In the genomic region with DNA sequence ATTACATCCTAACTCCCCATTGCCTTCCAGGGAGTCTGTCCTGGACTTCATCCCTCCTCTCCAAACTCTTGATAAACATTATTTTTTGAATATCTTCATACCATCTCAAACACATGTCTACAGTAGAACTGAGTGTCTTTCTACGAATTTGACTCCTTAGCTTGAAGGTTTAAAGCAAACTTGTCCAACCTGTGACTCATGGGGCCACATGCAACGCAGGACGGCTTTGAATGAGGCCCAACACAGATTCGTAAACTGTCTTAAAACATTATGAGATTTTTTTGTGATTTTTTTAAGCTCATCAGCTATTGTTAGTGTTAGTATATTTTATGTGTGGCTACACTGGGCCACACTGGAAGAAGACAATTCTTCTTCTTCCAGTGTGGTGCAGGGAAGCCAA, we compare ENCODE assay signal across 18 cellular contexts.
A peak's percentile ranks its signal among the peaks of the same experiment; 100 is the strongest.
DNase-seq lines count a peak whose midpoint lies in the region; ATAC-seq and TF ChIP-seq lines count a peak whose summit lies in the region.
"Had no signal": no experiment of that assay in that cellular context is flagged by ENCODE, and none has a peak within 500 bp of the region (broad histone marks: within the 10 kb centered on the region; RNA-seq: fewer than 3 reads in every experiment).

No MANE protein-coding gene starts in this region.

- no peak overlapping the region for H4K5ac ChIP-seq in IMR-90 (ENCODE audit: low read depth, low read length)

- H3K27me3 Mint-ChIP-seq in chondrocyte (ENCODE audit: low read depth) (no peaks in the 10 kb centered on the region), nephron (ENCODE audit: low read depth) (no peaks in the 10 kb centered on the region)
- no peaks in the 10 kb centered on the region for H3K27me3 Mint-ChIP-seq in activated naive CD8-positive, alpha-beta T cell treated with anti-CD3 and anti-CD28 coated beads for 36 hours
- H3K27me3 Mint-ChIP-seq: CD4-positive, alpha-beta T cell had no signal

- H3K27ac ChIP-seq in IMR-90 (ENCODE audit: insufficient read depth, low read length), result no peak overlapping the region
- no peak overlapping the region for H3K27ac ChIP-seq in esophagus muscularis mucosa (replicated peaks in 1 of 4)

- no peak for TF ChIP-seq CTCF in AG10803 (conservative IDR thresholded peaks at IDR 0.05; ENCODE audit: low read length)
- no peak for TF ChIP-seq CTCF in IMR-90 (conservative IDR thresholded peaks at IDR 0.05; ENCODE audit: low read depth, low read length)
- TF ChIP-seq CTCF in chondrocyte (IDR thresholded peaks at IDR 0.05), result no peak
- no peak for TF ChIP-seq CTCF in nephron (IDR thresholded peaks at IDR 0.05; ENCODE audit: unreplicated experiment in 3 of 3)
- TF ChIP-seq CTCF in esophagus muscularis mucosa (IDR thresholded peaks at IDR 0.05), result no peak

- H3K23ac ChIP-seq in IMR-90 (ENCODE audit: low read depth, low read length), result no peak overlapping the region

- H4K8ac ChIP-seq in IMR-90 (ENCODE audit: low read depth in 2 of 2, low read length in 2 of 2), result no peak overlapping the region

- no peak for TF ChIP-seq POLR2A in IMR-90 (IDR thresholded peaks at IDR 0.05; ENCODE audit: low read depth, low read length)
- TF ChIP-seq POLR2A in esophagus muscularis mucosa (IDR thresholded peaks at IDR 0.05; ENCODE audit: low read depth), result no peak

- TF ChIP-seq EP300 in esophagus muscularis mucosa (IDR thresholded peaks at IDR 0.05), result no peak

- H2BK120ac ChIP-seq in IMR-90 (ENCODE audit: low read depth, low read length), result peak overlapping the region; percentile 37; the same call in 1 of the 2 replicates

- peaks cover 3% of the 10 kb centered on the region for H3K36me3 Mint-ChIP-seq in chondrocyte (ENCODE audit: low read depth)
- no peaks in the 10 kb centered on the region for H3K36me3 Mint-ChIP-seq in nephron (ENCODE audit: low read depth)
- H3K36me3 Mint-ChIP-seq in activated naive CD8-positive, alpha-beta T cell treated with anti-CD3 and anti-CD28 coated beads for 36 hours, result no peaks in the 10 kb centered on the region

- H3K4me2 ChIP-seq in IMR-90 (ENCODE audit: low read depth, low read length), result peak overlapping the region; percentile 19; the same call in 1 of the 2 replicates
- H3K4me2 ChIP-seq: GM23338 had no signal

- DNase-seq in AG10803 (ENCODE audit: low read depth) (peak; percentile 36), IMR-90 (peak; percentile 71), chondrocyte (ENCODE audit: low spot score) (no peak), NOMO-1 treated with DMSO at 0.1 percent for 48 hours (lab: John Stamatoyannopoulos, UW; ENCODE audit: unreplicated experiment) (no peak), esophagus muscularis mucosa (ENCODE audit: extremely low spot score) (no peak)
- no peak for DNase-seq in activated naive CD8-positive, alpha-beta T cell treated with anti-CD3 and anti-CD28 coated beads for 36 hours
- DNase-seq: 8988T; CD4-positive, alpha-beta T cell; DMS153; EL; NCI-H1092 treated with DMSO at 0.1 percent for 48 hours; NCI-H1694; NCI-H2081 treated with DMSO at 0.1 percent for 48 hours had no signal

- no TSS peak for BruUV-seq in IMR-90 (replicated peaks; lab: Mats Ljungman, UMichigan)

- no peak overlapping the region for H2AK9ac ChIP-seq in IMR-90 (replicated peaks; ENCODE audit: low read depth, low read length, poor library complexity)

- ATAC-seq in IMR-90 (ENCODE audit: low read depth) (peak; percentile 31; the same call in 1 of the 2 replicates), HG02642 (IDR thresholded peaks at IDR 0.05; ENCODE audit: poor library complexity, unreplicated experiment) (no peak)
- ATAC-seq: GM23338, HCT116, Right ventricle myocardium inferior had no signal

- no peak overlapping the region for H3K4ac ChIP-seq in IMR-90 (ENCODE audit: low read depth, low read length)

- H3K9me3 ChIP-seq in IMR-90 (ENCODE audit: control insufficient read depth, insufficient read depth, low read length), result no peaks in the 10 kb centered on the region
- H3K9me3 ChIP-seq in esophagus muscularis mucosa, result no peaks in the 10 kb centered on the region

- no peak overlapping the region for H3K18ac ChIP-seq in IMR-90 (ENCODE audit: low read depth, low read length)

- H3K36me3 ChIP-seq in IMR-90 (ENCODE audit: control insufficient read depth, insufficient read depth, low read length) (no peaks in the 10 kb centered on the region), esophagus muscularis mucosa (no peaks in the 10 kb centered on the region)

- no peak overlapping the region for H2BK20ac ChIP-seq in IMR-90 (ENCODE audit: low read depth, low read length)

- no peak overlapping the region for H3K4me3 ChIP-seq in AG10803 (ENCODE audit: low read length)
- no peak overlapping the region for H3K4me3 ChIP-seq in IMR-90 (ENCODE audit: insufficient read depth, low read depth, low read length)
- H3K4me3 ChIP-seq in esophagus muscularis mucosa, result no peak overlapping the region
- H3K4me3 ChIP-seq: GM23338 had no signal

- H3K79me1 ChIP-seq in IMR-90 (ENCODE audit: low read depth in 1 of 2, low read length in 2 of 2), result peaks cover 19 to 47% of the 10 kb centered on the region in 2 experiments

- no peak for TF ChIP-seq RAD21 in IMR-90 (IDR thresholded peaks at IDR 0.05; ENCODE audit: low read length)

- POLR2A ChIA-PET in IMR-90 (lab: Charles Lee; ENCODE audit: unreplicated experiment), result interaction anchor here (0.6 kb wide), 1 partner anchor 24 kb away, joined by 3 read pairs; no protein-coding TSS in a partner anchor

- peak overlapping the region; percentile 18 for H3K27ac Mint-ChIP-seq in chondrocyte (ENCODE audit: unreplicated experiment)
- peak overlapping the region; percentile 11 to 42 (median 12) for H3K27ac Mint-ChIP-seq in nephron
- no peak overlapping the region for H3K27ac Mint-ChIP-seq in activated naive CD8-positive, alpha-beta T cell treated with anti-CD3 and anti-CD28 coated beads for 36 hours
- H3K27ac Mint-ChIP-seq: CD4-positive, alpha-beta T cell; GM23338 had no signal

- H3K27me3 ChIP-seq in IMR-90 (ENCODE audit: control insufficient read depth, insufficient read depth, low read length) (no peaks in the 10 kb centered on the region), esophagus muscularis mucosa (no peaks in the 10 kb centered on the region)

- no peak overlapping the region for H3K56ac ChIP-seq in IMR-90 (ENCODE audit: extremely low read depth, insufficient read depth, low read length)

- H3K4me1 ChIP-seq in IMR-90 (ENCODE audit: control insufficient read depth, insufficient read depth, low read length) (peaks cover 13% of the 10 kb centered on the region), esophagus muscularis mucosa (peaks cover 0 to 28% (median 15%) of the 10 kb centered on the region in 4 donors)

- peak overlapping the region; percentile 40; the same call in 1 of the 2 replicates for H4K91ac ChIP-seq in IMR-90 (ENCODE audit: insufficient read depth, low read depth, low read length)

- peaks cover 40% of the 10 kb centered on the region for H3K4me1 Mint-ChIP-seq in chondrocyte (ENCODE audit: low read depth)
- peaks cover 24% of the 10 kb centered on the region for H3K4me1 Mint-ChIP-seq in nephron
- no peaks in the 10 kb centered on the region for H3K4me1 Mint-ChIP-seq in activated naive CD8-positive, alpha-beta T cell treated with anti-CD3 and anti-CD28 coated beads for 36 hours
- H3K4me1 Mint-ChIP-seq: GM23338 had no signal

- in situ Hi-C loops in IMR-90 (cut with MboI; ENCODE audit: low sequenced_read_pairs), result no loop called here

- H2AK5ac ChIP-seq in IMR-90 (ENCODE audit: low read depth, low read length), result no peak overlapping the region

- H3K9ac ChIP-seq in IMR-90 (ENCODE audit: low read depth, low read length), result no peak overlapping the region

- dilution Hi-C loops in IMR-90 (cut with HindIII; ENCODE audit: low sequenced_read_pairs, unreplicated experiment), result no loop called here

- H2AFZ ChIP-seq in IMR-90 (replicated peaks; ENCODE audit: low read length, poor library complexity), result no peak overlapping the region
- H2AFZ ChIP-seq: GM23338 had no signal

- no peak overlapping the region for H2BK15ac ChIP-seq in IMR-90 (ENCODE audit: low read depth, low read length)

- H3K9me1 ChIP-seq in IMR-90 (ENCODE audit: insufficient read depth, low read length), result peaks cover 8% of the 10 kb centered on the region

- H2BK5ac ChIP-seq in IMR-90 (ENCODE audit: low read depth, low read length, poor library complexity, severe bottlenecking), result peak overlapping the region; percentile 0

- intact Hi-C loops in IMR-90 (cut with micrococcal nuclease), result no loop called here
- intact Hi-C loops in esophagus muscularis mucosa (cut with DNase I), result no loop called here

- 81% methylated on average over 3 of the region's 4 CpGs; no CpG with 5 or more reads in 1 of the 2 experiments for WGBS in IMR-90 (ENCODE audit: extremely low coverage in 2 of 2, insufficient read length in 1 of 2), 2 experiments
- 64% methylated on average over 4 of the region's 4 CpGs for WGBS in esophagus muscularis mucosa

- peaks cover 8% of the 10 kb centered on the region; the same call in 1 of the 2 replicates for H4K20me1 ChIP-seq in IMR-90 (ENCODE audit: insufficient read depth, low read length)

- peak overlapping the region; percentile 60; the same call in 1 of the 2 replicates for H3K14ac ChIP-seq in IMR-90 (replicated peaks; ENCODE audit: low read depth, low read length)

- CTCF ChIA-PET in IMR-90 (lab: Yijun Ruan, JAX), result no interaction called here

- H3K4me3 Mint-ChIP-seq in chondrocyte (ENCODE audit: unreplicated experiment), result no peak overlapping the region
- H3K4me3 Mint-ChIP-seq in nephron, result no peak overlapping the region
- H3K4me3 Mint-ChIP-seq in activated naive CD8-positive, alpha-beta T cell treated with anti-CD3 and anti-CD28 coated beads for 36 hours, result no peak overlapping the region
- H3K4me3 Mint-ChIP-seq: CD4-positive, alpha-beta T cell; GM23338 had no signal

- peaks cover 4% of the 10 kb centered on the region for H3K9me3 Mint-ChIP-seq in chondrocyte (ENCODE audit: low read depth)
- H3K9me3 Mint-ChIP-seq in nephron, result no peaks in the 10 kb centered on the region
- H3K9me3 Mint-ChIP-seq in activated naive CD8-positive, alpha-beta T cell treated with anti-CD3 and anti-CD28 coated beads for 36 hours, result no peaks in the 10 kb centered on the region
- H3K9me3 Mint-ChIP-seq: CD4-positive, alpha-beta T cell; GM23338 had no signal

TF ChIP-seq in IMR-90, 13 proteins besides CTCF, POLR2A, EP300 and RAD21 (continues in another document):
- TF ChIP-seq, protein P1, sequence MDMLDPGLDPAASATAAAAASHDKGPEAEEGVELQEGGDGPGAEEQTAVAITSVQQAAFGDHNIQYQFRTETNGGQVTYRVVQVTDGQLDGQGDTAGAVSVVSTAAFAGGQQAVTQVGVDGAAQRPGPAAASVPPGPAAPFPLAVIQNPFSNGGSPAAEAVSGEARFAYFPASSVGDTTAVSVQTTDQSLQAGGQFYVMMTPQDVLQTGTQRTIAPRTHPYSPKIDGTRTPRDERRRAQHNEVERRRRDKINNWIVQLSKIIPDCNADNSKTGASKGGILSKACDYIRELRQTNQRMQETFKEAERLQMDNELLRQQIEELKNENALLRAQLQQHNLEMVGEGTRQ (IDR thresholded peaks at IDR 0.05; ENCODE audit: low read depth, low read length), result no peak
- TF ChIP-seq MXI1 (IDR thresholded peaks at IDR 0.05; ENCODE audit: borderline replicate concordance, low read depth, low read length) (no peak), CEBPB (IDR thresholded peaks at IDR 0.05; ENCODE audit: low read depth, low read length) (no peak), RCOR1 (IDR thresholded peaks at IDR 0.05; ENCODE audit: insufficient replicate concordance, low read length) (no peak), NFE2L2 (IDR thresholded peaks at IDR 0.05; ENCODE audit: low read depth, low read length) (no peak), CHD1 (IDR thresholded peaks at IDR 0.05; ENCODE audit: low read depth, low read length) (no peak)

Comparison
In these comparisons a context has a peak if more than half of its experiments do, and no peak if none do; other contexts are left out.
1. DNase-seq: peak in AG10803 (single experiment) and IMR-90 (single experiment); none in chondrocyte (single experiment), NOMO-1 treated with DMSO at 0.1 percent for 48 hours (single experiment), activated naive CD8-positive, alpha-beta T cell treated with anti-CD3 and anti-CD28 coated beads for 36 hours (single experiment) and esophagus muscularis mucosa (single experiment).